ENCODE assay signal across 27 cellular contexts in the genomic region with DNA sequence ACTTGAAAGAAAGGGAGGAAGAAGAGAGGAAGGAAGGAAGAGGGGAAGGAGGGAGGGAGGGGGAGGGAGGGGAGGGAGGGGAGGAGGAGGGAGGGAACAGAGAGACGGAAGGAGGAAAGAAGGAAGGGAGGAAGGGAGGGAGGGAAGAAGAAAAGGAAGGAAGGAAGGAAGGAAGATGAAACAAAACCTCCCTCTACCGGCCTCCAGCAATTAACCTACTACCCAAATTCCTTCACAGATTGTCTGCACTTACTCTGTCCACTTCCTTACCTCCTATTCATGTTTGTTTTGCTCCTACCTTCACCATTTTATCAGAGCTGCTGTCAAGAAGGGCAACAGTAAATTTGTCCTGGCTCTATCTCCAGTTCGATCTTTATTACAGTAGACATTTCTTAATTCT. TPM values are rescaled to one million over a fixed set of nuclear protein-coding genes. Genes with fewer than 3 reads are reported as not detected.
DNase-seq lines count a peak whose midpoint lies in the region; ATAC-seq, FAIRE-seq and TF ChIP-seq lines count a peak whose summit lies in the region.
"Had no signal": no experiment of that assay in that cellular context is flagged by ENCODE, and none has a peak within 500 bp of the region (broad histone marks: within the 10 kb centered on the region; RNA-seq: fewer than 3 reads in every experiment).

No MANE protein-coding gene starts in this region.

- H3K9me2 ChIP-seq in DOHH2 (replicated peaks; ENCODE audit: control insufficient read depth, low read length), result no peaks in the 10 kb centered on the region

- TF ChIP-seq CTCF in CD14-positive monocyte (IDR thresholded peaks at IDR 0.05) (no peak), DOHH2 (IDR thresholded peaks at IDR 0.05; ENCODE audit: low read depth, low read length, poor library complexity, severe bottlenecking) (no peak)

- no peak overlapping the region for H4K91ac ChIP-seq in trophoblast cell (ENCODE audit: low read depth, low read length)

- no peak overlapping the region for H4K8ac ChIP-seq in trophoblast cell (ENCODE audit: low read depth, low read length)

- H3K4me2 ChIP-seq in DOHH2 (ENCODE audit: low read length), result peak overlapping the region; percentile 39
- no peak overlapping the region for H3K4me2 ChIP-seq in trophoblast cell (ENCODE audit: low read length)

- no peaks in the 10 kb centered on the region for H3K9me3 Mint-ChIP-seq in activated naive CD4-positive, alpha-beta T cell treated with anti-CD3 and anti-CD28 coated beads for 36 hours
- peaks cover 0 to 6% (median 0%) of the 10 kb centered on the region in 7 donors for H3K9me3 Mint-ChIP-seq in CD14-positive monocyte
- H3K9me3 Mint-ChIP-seq in activated T-helper 1 cell treated with anti-CD3 and anti-CD28 coated beads, Interleukin-12 subunit alpha, Interleukin-12 subunit beta, Interleukin-2, Interleukin-4 antibody, amounts not matched to agents 30 ng/mL and 10 ng/mL and 1 ng/mL, durations not matched to agents 14 hours and 24 hours and 36 hours, result peaks cover 11% of the 10 kb centered on the region
- H3K9me3 Mint-ChIP-seq: CD8-positive, alpha-beta memory T cell had no signal

- H3K79me2 ChIP-seq in DOHH2 (ENCODE audit: control insufficient read depth, low read length), result no peaks in the 10 kb centered on the region
- H3K79me2 ChIP-seq in trophoblast cell (ENCODE audit: control insufficient read depth, insufficient read depth, low read length, poor library complexity), result no peaks in the 10 kb centered on the region

- H3K4me3 Mint-ChIP-seq in activated naive CD4-positive, alpha-beta T cell treated with anti-CD3 and anti-CD28 coated beads for 36 hours, result no peak overlapping the region
- no peak overlapping the region for H3K4me3 Mint-ChIP-seq in CD14-positive monocyte
- H3K4me3 Mint-ChIP-seq in activated T-helper 1 cell treated with anti-CD3 and anti-CD28 coated beads, Interleukin-12 subunit alpha, Interleukin-12 subunit beta, Interleukin-2, Interleukin-4 antibody, amounts not matched to agents 30 ng/mL and 10 ng/mL and 1 ng/mL, durations not matched to agents 14 hours and 24 hours and 36 hours, result no peak overlapping the region
- H3K4me3 Mint-ChIP-seq: B cell had no signal

- intact Hi-C loops in activated naive CD4-positive, alpha-beta T cell treated with anti-CD3 and anti-CD28 coated beads for 36 hours (cut with micrococcal nuclease), result loop anchor here (1.0 to 2.0 kb wide), 5 partner anchors 10 to 129 kb away; no protein-coding TSS in a partner anchor
- intact Hi-C loops in CD14-positive monocyte (cut with micrococcal nuclease), result loop anchor here in 1 of 2 donors (5.0 to 10.0 kb wide), 2 partner anchors 38 to 95 kb away; no protein-coding TSS in a partner anchor
- intact Hi-C loops in activated T-helper 1 cell treated with anti-CD3 and anti-CD28 coated beads, Interleukin-12 subunit alpha, Interleukin-12 subunit beta, Interleukin-2, Interleukin-4 antibody, amounts not matched to agents 30 ng/mL and 10 ng/mL and 1 ng/mL, durations not matched to agents 14 hours and 24 hours and 36 hours (cut with micrococcal nuclease), result loop anchor here (1.0 kb wide), 2 partner anchors 10 to 13 kb away; no protein-coding TSS in a partner anchor

- no peaks in the 10 kb centered on the region for H3K27me3 ChIP-seq in DOHH2 (ENCODE audit: control insufficient read depth, low read length)
- no peaks in the 10 kb centered on the region for H3K27me3 ChIP-seq in trophoblast cell (ENCODE audit: insufficient read depth, low read length)
- H3K27me3 ChIP-seq: Peyer's patch had no signal

- H3K36me3 ChIP-seq in DOHH2 (ENCODE audit: control insufficient read depth, low read length) (no peaks in the 10 kb centered on the region), trophoblast cell (ENCODE audit: control insufficient read depth in 1 of 2, insufficient read depth in 2 of 2, low read length in 2 of 2) (no peaks in the 10 kb centered on the region)
- H3K36me3 ChIP-seq: MG63, Peyer's patch had no signal

- peaks cover 11% of the 10 kb centered on the region for H3F3A ChIP-seq in DOHH2 (ENCODE audit: control insufficient read depth, insufficient read depth)

- no peaks in the 10 kb centered on the region for H3K79me1 ChIP-seq in trophoblast cell (ENCODE audit: low read length)

- no peak overlapping the region for H3K18ac ChIP-seq in trophoblast cell (ENCODE audit: low read length)

- H2BK12ac ChIP-seq in trophoblast cell (ENCODE audit: low read length), result no peak overlapping the region

- H3K14ac ChIP-seq in trophoblast cell (ENCODE audit: low read length), result no peak overlapping the region

- no peaks in the 10 kb centered on the region for H3K36me3 Mint-ChIP-seq in activated naive CD4-positive, alpha-beta T cell treated with anti-CD3 and anti-CD28 coated beads for 36 hours (ENCODE audit: low read depth)
- no peaks in the 10 kb centered on the region for H3K36me3 Mint-ChIP-seq in CD14-positive monocyte
- peaks cover 31% of the 10 kb centered on the region for H3K36me3 Mint-ChIP-seq in activated T-helper 1 cell treated with anti-CD3 and anti-CD28 coated beads, Interleukin-12 subunit alpha, Interleukin-12 subunit beta, Interleukin-2, Interleukin-4 antibody, amounts not matched to agents 30 ng/mL and 10 ng/mL and 1 ng/mL, durations not matched to agents 14 hours and 24 hours and 36 hours (ENCODE audit: low read depth)
- H3K36me3 Mint-ChIP-seq: CD8-positive, alpha-beta memory T cell had no signal

- no peak overlapping the region for H2BK120ac ChIP-seq in trophoblast cell (ENCODE audit: insufficient read depth, low read length, poor library complexity)

- H2BK5ac ChIP-seq in trophoblast cell (ENCODE audit: low read depth, low read length, poor library complexity), result no peak overlapping the region

- CTCF ChIA-PET in activated naive CD4-positive, alpha-beta T cell treated with anti-CD3 and anti-CD28 coated beads for 36 hours (lab: Charles Lee), result no interaction called here

- H2AK5ac ChIP-seq in trophoblast cell (ENCODE audit: low read length), result no peak overlapping the region

- no peaks in the 10 kb centered on the region for H3K9me3 ChIP-seq in DOHH2 (ENCODE audit: control insufficient read depth, insufficient read depth, low read length)
- no peaks in the 10 kb centered on the region for H3K9me3 ChIP-seq in trophoblast cell (ENCODE audit: insufficient read depth, low read depth, low read length)
- H3K9me3 ChIP-seq: MG63, Peyer's patch had no signal

- no peak overlapping the region for H3K9ac ChIP-seq in trophoblast cell (ENCODE audit: low read length)
- H3K9ac ChIP-seq: GM23248 had no signal

- peaks cover 28% of the 10 kb centered on the region for H3K4me1 Mint-ChIP-seq in activated naive CD4-positive, alpha-beta T cell treated with anti-CD3 and anti-CD28 coated beads for 36 hours (ENCODE audit: low read depth)
- H3K4me1 Mint-ChIP-seq in CD14-positive monocyte, result peaks cover 27% of the 10 kb centered on the region
- H3K4me1 Mint-ChIP-seq in activated T-helper 1 cell treated with anti-CD3 and anti-CD28 coated beads, Interleukin-12 subunit alpha, Interleukin-12 subunit beta, Interleukin-2, Interleukin-4 antibody, amounts not matched to agents 30 ng/mL and 10 ng/mL and 1 ng/mL, durations not matched to agents 14 hours and 24 hours and 36 hours (ENCODE audit: low read depth), result peaks cover 24% of the 10 kb centered on the region

- H3K4ac ChIP-seq in trophoblast cell (ENCODE audit: low read depth, low read length), result no peak overlapping the region

- H3K27ac ChIP-seq in DOHH2 (ENCODE audit: low read depth, low read length) (no peak overlapping the region), trophoblast cell (ENCODE audit: low read depth, low read length) (no peak overlapping the region)
- H3K27ac ChIP-seq: C4-2B, GM23248, Peyer's patch, SK-N-MC had no signal

- peak overlapping the region; percentile 41 for H3K27ac Mint-ChIP-seq in activated naive CD4-positive, alpha-beta T cell treated with anti-CD3 and anti-CD28 coated beads for 36 hours
- peak overlapping the region in 5 of 7 donors; percentile 7 to 49 (median 22) for H3K27ac Mint-ChIP-seq in CD14-positive monocyte
- peak overlapping the region; percentile 69 for H3K27ac Mint-ChIP-seq in activated T-helper 1 cell treated with anti-CD3 and anti-CD28 coated beads, Interleukin-12 subunit alpha, Interleukin-12 subunit beta, Interleukin-2, Interleukin-4 antibody, amounts not matched to agents 30 ng/mL and 10 ng/mL and 1 ng/mL, durations not matched to agents 14 hours and 24 hours and 36 hours
- H3K27ac Mint-ChIP-seq: B cell had no signal

- no peak for FAIRE-seq in urothelium cell line (lab: Jason Lieb, UNC)
- FAIRE-seq: GM12892, HTR-8/SVneo had no signal

- no peak overlapping the region for H3K23ac ChIP-seq in trophoblast cell (ENCODE audit: low read length)

- no peak overlapping the region for H2AFZ ChIP-seq in trophoblast cell (ENCODE audit: insufficient read depth, low read length, poor library complexity)
- H2AFZ ChIP-seq: GM23248 had no signal

- no peak for DNase-seq in activated naive CD4-positive, alpha-beta T cell treated with anti-CD3 and anti-CD28 coated beads for 36 hours
- DNase-seq in activated naive CD4-positive, alpha-beta T cell treated with anti-CD3 and anti-CD28 coated beads, Interleukin-2, amount 50 U/mL, for 16 hours, result no peak
- DNase-seq in CD14-positive monocyte (ENCODE audit: low spot score) (no peak), trophoblast cell (no peak), urothelium cell line (ENCODE audit: low spot score) (no peak)
- no peak for DNase-seq in activated T-helper 1 cell treated with anti-CD3 and anti-CD28 coated beads, Interleukin-12 subunit alpha, Interleukin-12 subunit beta, Interleukin-2, Interleukin-4 antibody, amounts not matched to agents 30 ng/mL and 10 ng/mL and 1 ng/mL, durations not matched to agents 14 hours and 24 hours and 36 hours (ENCODE audit: low spot score)
- DNase-seq: Calu3; CD8-positive, alpha-beta memory T cell; DMS79 treated with DMSO at 0.1 percent for 48 hours; GM23248; H7; KBM-7; MG63; NCI-H1048; NCI-H1417; NCI-H1694; NCI-H2029 treated with DMSO at 0.1 percent for 48 hours; NCI-H526 treated with DMSO at 0.1 percent for 48 hours; Peyer's patch; SHP77 treated with DMSO at 0.1 percent for 48 hours had no signal

- H3K27me3 Mint-ChIP-seq in activated naive CD4-positive, alpha-beta T cell treated with anti-CD3 and anti-CD28 coated beads for 36 hours (ENCODE audit: low read depth), result no peaks in the 10 kb centered on the region
- peaks cover 0 to 2% (median 0%) of the 10 kb centered on the region in 3 donors for H3K27me3 Mint-ChIP-seq in CD14-positive monocyte (ENCODE audit: low read depth in 3 of 3)
- H3K27me3 Mint-ChIP-seq in activated T-helper 1 cell treated with anti-CD3 and anti-CD28 coated beads, Interleukin-12 subunit alpha, Interleukin-12 subunit beta, Interleukin-2, Interleukin-4 antibody, amounts not matched to agents 30 ng/mL and 10 ng/mL and 1 ng/mL, durations not matched to agents 14 hours and 24 hours and 36 hours (ENCODE audit: insufficient read depth), result no peaks in the 10 kb centered on the region
- H3K27me3 Mint-ChIP-seq: B cell had no signal

- ATAC-seq in GM18867 (IDR thresholded peaks at IDR 0.05; ENCODE audit: unreplicated experiment), result no peak

- H3K4me3 ChIP-seq in DOHH2 (ENCODE audit: low read length) (no peak overlapping the region; the same call in 1 of the 2 replicates), trophoblast cell (ENCODE audit: low read depth, low read length) (no peak overlapping the region)
- H3K4me3 ChIP-seq: GM23248, MG63, Peyer's patch, SK-N-MC had no signal

- H4K20me1 ChIP-seq in DOHH2 (ENCODE audit: control insufficient read depth, insufficient read depth, low read depth, low read length), result no peaks in the 10 kb centered on the region

- H4K12ac ChIP-seq in trophoblast cell (ENCODE audit: low read depth, low read length), result no peak overlapping the region

- peaks cover 23% of the 10 kb centered on the region for H3K4me1 ChIP-seq in DOHH2 (ENCODE audit: control insufficient read depth, low read length)
- no peaks in the 10 kb centered on the region for H3K4me1 ChIP-seq in trophoblast cell (ENCODE audit: control insufficient read depth in 1 of 2, insufficient read depth in 2 of 2, low read length in 2 of 2)
- H3K4me1 ChIP-seq: Peyer's patch had no signal

- no CpG with 5 or more reads among the region's 3 CpGs for WGBS in trophoblast cell (ENCODE audit: extremely low coverage, insufficient coverage, insufficient read length)

RNA-seq across cellular contexts. Expression of a gene that starts 44.6 kb away (rescaled TPM):
- total RNA-seq in activated naive CD4-positive, alpha-beta T cell treated with anti-CD3 and anti-CD28 coated beads for 36 hours, result 100 to 1,000 TPM in 1 of 2 experiments, 10 to 100 TPM in 1; 98.9 to 101 TPM
- polyA plus RNA-seq in CD14-positive monocyte, result 10 to 100 TPM; 33.2 to 34.9 TPM
- total RNA-seq in activated T-helper 1 cell treated with anti-CD3 and anti-CD28 coated beads, Interleukin-12 subunit alpha, Interleukin-12 subunit beta, Interleukin-2, Interleukin-4 antibody, amounts not matched to agents 30 ng/mL and 10 ng/mL and 1 ng/mL, durations not matched to agents 14 hours and 24 hours and 36 hours, result 38.8 and 42.1 TPM in 2 replicates
- polyA plus RNA-seq in trophoblast cell (2013), result 17.5 and 18.7 TPM in 2 replicates
